In genomic region chr2:100260712-100261620, GRCh38 we compare ENCODE assay signal across 8 cellular contexts.
DNase-seq lines count a peak whose midpoint lies in the region; ATAC-seq and TF ChIP-seq lines count a peak whose summit lies in the region.

No MANE protein-coding gene starts in this region.

- H3K27ac ChIP-seq in mammary epithelial cell (ENCODE audit: insufficient read depth, low read depth, low read length) = no peak overlapping the region

- H3K36me3 ChIP-seq in H7 (replicated peaks; ENCODE audit: control insufficient read depth, insufficient read depth, low read length) (no peaks in the 10 kb centered on the region), mammary epithelial cell (ENCODE audit: insufficient read depth, low read length) (no peaks in the 10 kb centered on the region)

- no peaks in the 10 kb centered on the region for H3K9me3 ChIP-seq in mammary epithelial cell (replicated peaks; ENCODE audit: insufficient read depth, low read length)

- no peak overlapping the region for H2AFZ ChIP-seq in mammary epithelial cell (ENCODE audit: low read depth, low read length)

- no peak overlapping the region for H3K4me2 ChIP-seq in mammary epithelial cell (ENCODE audit: insufficient read depth, low read depth, low read length)

- TF ChIP-seq CTCF in mammary epithelial cell (conservative IDR thresholded peaks at IDR 0.05 in 1 of 2, IDR thresholded peaks at IDR 0.05 in 1 of 2; ENCODE audit: extremely low read depth in 1 of 2, insufficient read depth in 1 of 2, low read depth in 1 of 2, low read length in 2 of 2) = peak; percentile 46 to 48

- in situ Hi-C loops in mammary epithelial cell (cut with MboI; ENCODE audit: low sequenced_read_pairs in 2 of 2) = loop anchor here (5.0 kb wide), 1 partner anchor 121 kb away; no protein-coding TSS in a partner anchor

- WGBS in mammary epithelial cell (ENCODE audit: low coverage, missing lambda C conversion rate) = 57% methylated on average over 15 of the region's 15 CpGs

- intact Hi-C loops in mammary epithelial cell (cut with micrococcal nuclease) = loop anchor here (1.0 to 10.0 kb wide), 2 partner anchors 536 to 702 kb away; no protein-coding TSS in a partner anchor

- no peaks in the 10 kb centered on the region for H3K4me1 ChIP-seq in mammary epithelial cell (ENCODE audit: insufficient read depth, low read length)

- dilution Hi-C loops in mammary epithelial cell (cut with HindIII; ENCODE audit: low sequenced_read_pairs) = loop anchor here (5.0 kb wide), 1 partner anchor 121 kb away; no protein-coding TSS in a partner anchor

- H4K20me1 ChIP-seq in mammary epithelial cell (ENCODE audit: insufficient read depth, low read length) = no peaks in the 10 kb centered on the region

- H3K4me3 ChIP-seq in H7 (ENCODE audit: insufficient read depth, low read depth, low read length) (no peak overlapping the region), mammary epithelial cell (replicated peaks in 1 of 3; ENCODE audit: insufficient read depth in 1 of 3, low read depth in 2 of 3, low read length in 3 of 3) (no peak overlapping the region)

- H3K9ac ChIP-seq in mammary epithelial cell (ENCODE audit: insufficient read depth, low read length) = no peak overlapping the region

- ATAC-seq in stimulated activated naive CD8-positive, alpha-beta T cell treated with anti-CD3 and anti-CD28 coated beads, Interleukin-15, Interleukin-2, amounts not matched to agents 100 U/mL and 50 U/mL, for 24 hours = no peak
- ATAC-seq in GM21390 (IDR thresholded peaks at IDR 0.05; ENCODE audit: unreplicated experiment) = no peak

- BruUV-seq in mammary epithelial cell (replicated peaks; lab: Mats Ljungman, UMichigan) = no TSS peak

- DNase-seq in COR-L47 (lab: John Stamatoyannopoulos, UW) (peak; percentile 75), H7 (peak; percentile 84), NCI-H748 treated with DMSO at 0.1 percent for 48 hours (lab: John Stamatoyannopoulos, UW) (peak; percentile 1), mammary epithelial cell (peak; percentile 37), iris pigment epithelial cell (ENCODE audit: low read depth) (peak; percentile 71), D341Med (ENCODE audit: low spot score) (no peak)
- DNase-seq in stimulated activated naive CD8-positive, alpha-beta T cell treated with anti-CD3 and anti-CD28 coated beads, Interleukin-15, Interleukin-2, amounts not matched to agents 100 U/mL and 50 U/mL, for 24 hours = peak; percentile 39

- no peaks in the 10 kb centered on the region for H3K79me2 ChIP-seq in mammary epithelial cell (ENCODE audit: insufficient read depth, low read length)

- CTCF ChIA-PET in mammary epithelial cell (lab: Charles Lee; ENCODE audit: low non-redundant PET) = interaction anchor here (0.7 kb wide), 3 partner anchors 20 to 1104 kb away, joined by 4 to 5 read pairs (median 4); no protein-coding TSS in a partner anchor

- H3K27me3 ChIP-seq in H7 (ENCODE audit: control insufficient read depth, insufficient read depth, low read length) (no peaks in the 10 kb centered on the region), mammary epithelial cell (ENCODE audit: insufficient read depth, low read length) (no peaks in the 10 kb centered on the region)
